ENCODE assay signal across 13 cellular contexts in the genomic region with DNA sequence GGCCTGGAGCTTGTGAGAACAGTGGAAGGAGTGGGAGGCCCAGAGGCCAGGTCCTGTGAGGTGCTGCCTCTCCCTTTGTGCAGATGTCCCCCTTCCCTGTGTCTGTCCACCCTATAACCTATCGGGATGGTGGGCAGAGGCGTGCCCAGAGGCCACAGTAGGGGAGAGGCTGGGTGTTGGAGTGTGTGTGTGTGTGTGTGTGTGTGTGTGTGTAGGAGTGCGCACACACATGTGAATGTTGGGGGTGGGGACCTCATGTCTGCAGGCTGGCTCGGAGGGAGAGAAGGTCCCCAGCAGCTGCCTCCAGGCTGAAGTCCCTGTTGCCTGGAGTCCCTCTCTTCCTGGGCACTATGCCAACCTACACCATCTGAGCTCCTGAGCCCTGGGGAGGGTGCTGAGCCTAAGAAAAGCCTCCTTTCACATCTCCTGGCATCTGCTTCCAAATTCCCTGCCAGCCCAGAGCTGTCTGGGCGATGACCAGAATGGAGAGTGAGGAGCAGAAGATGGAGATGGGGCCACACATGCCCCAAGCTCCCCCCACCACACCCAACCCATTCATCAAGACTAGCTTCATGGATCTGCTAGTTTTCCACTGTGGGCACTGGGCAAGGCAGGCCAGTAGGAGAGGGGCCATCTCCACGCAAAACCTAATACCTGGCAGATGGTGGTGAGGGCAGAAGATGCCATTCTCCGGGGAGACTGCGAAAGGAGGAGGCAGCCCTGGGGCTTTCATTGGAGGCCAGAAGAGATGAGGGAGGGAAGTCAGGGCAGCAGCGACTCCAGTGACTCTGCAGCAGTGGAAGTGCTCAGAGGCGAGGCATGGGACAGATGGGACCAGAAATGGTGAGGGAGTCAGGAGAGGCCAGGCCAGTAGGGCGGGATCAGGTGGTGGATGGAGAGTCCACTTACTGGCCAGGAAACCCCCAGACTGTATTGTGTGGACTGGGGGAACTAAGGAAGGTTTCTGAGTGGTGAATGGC. TPM values are rescaled to one million over a fixed set of nuclear protein-coding genes. Genes with fewer than 3 reads are reported as not detected.
A peak's percentile ranks its signal among the peaks of the same experiment; 100 is the strongest.
DNase-seq lines count a peak whose midpoint lies in the region; ATAC-seq and TF ChIP-seq lines count a peak whose summit lies in the region.
"Had no signal": no experiment of that assay in that cellular context is flagged by ENCODE, and none has a peak within 500 bp of the region (broad histone marks: within the 10 kb centered on the region; RNA-seq: fewer than 3 reads in every experiment).

No MANE protein-coding gene starts in this region.

- H3K4me1 ChIP-seq in gastrocnemius medialis: peaks cover 6 to 23% of the 10 kb centered on the region in 2 donors
- H3K4me1 ChIP-seq in spleen: peaks cover 0 to 12% (median 0%) of the 10 kb centered on the region in 6 donors

- H3K27me3 Mint-ChIP-seq in glutamatergic neuron (ENCODE audit: unreplicated experiment): peaks cover 11% of the 10 kb centered on the region
- no peaks in the 10 kb centered on the region for H3K27me3 Mint-ChIP-seq in activated CD4-positive, alpha-beta T cell treated with anti-CD3 and anti-CD28 coated beads for 36 hours
- H3K27me3 Mint-ChIP-seq: activated naive CD8-positive, alpha-beta T cell treated with anti-CD3 and anti-CD28 coated beads for 36 hours; stimulated activated naive CD8-positive, alpha-beta T cell treated with anti-CD3 and anti-CD28 coated beads, Interleukin-15, amount 100 ng/mL, for 72 hours had no signal

- CTCF ChIA-PET in activated CD4-positive, alpha-beta T cell treated with anti-CD3 and anti-CD28 coated beads for 36 hours (lab: Charles Lee): interaction anchor here (0.7 kb wide), 1 partner anchor 195 kb away, joined by 3 read pairs; no protein-coding TSS in a partner anchor

- peak overlapping the region; percentile 39 for H3K4me3 Mint-ChIP-seq in glutamatergic neuron (ENCODE audit: unreplicated experiment)
- no peak overlapping the region for H3K4me3 Mint-ChIP-seq in activated CD4-positive, alpha-beta T cell treated with anti-CD3 and anti-CD28 coated beads for 36 hours
- H3K4me3 Mint-ChIP-seq: activated naive CD8-positive, alpha-beta T cell treated with anti-CD3 and anti-CD28 coated beads for 36 hours; stimulated activated naive CD8-positive, alpha-beta T cell treated with anti-CD3 and anti-CD28 coated beads, Interleukin-15, amount 100 ng/mL, for 72 hours had no signal

- WGBS in spleen, 5 donors: 83 to 91% (median 87%) methylated on average over 7 to 11 of the region's 11 CpGs

- in situ Hi-C loops in gastrocnemius medialis (cut with MboI; ENCODE audit: low sequenced_read_pairs in 4 of 4): no loop called here

- TF ChIP-seq CTCF in glutamatergic neuron (IDR thresholded peaks at IDR 0.05; ENCODE audit: partially characterized antibody, unreplicated experiment): no peak
- no peak for TF ChIP-seq CTCF in gastrocnemius medialis (IDR thresholded peaks at IDR 0.05 in 4 of 5, conservative IDR thresholded peaks at IDR 0.05 in 1 of 5)
- no peak for TF ChIP-seq CTCF in spleen (IDR thresholded peaks at IDR 0.05 in 8 of 11, conservative IDR thresholded peaks at IDR 0.05 in 3 of 11)

- H3K27me3 ChIP-seq in gastrocnemius medialis (no peaks in the 10 kb centered on the region), spleen (replicated peaks in 1 of 7) (no peaks in the 10 kb centered on the region)

- intact Hi-C loops in gastrocnemius medialis (cut with DNase I; ENCODE audit: low total_unique reads) (no loop called here), spleen (cut with DNase I; ENCODE audit: low total_unique reads) (no loop called here), posterior vena cava (cut with DNase I) (loop anchor here in 1 of 2 donors (10.0 kb wide), 1 partner anchor 1452 kb away; no protein-coding TSS in a partner anchor)
- intact Hi-C loops in activated CD4-positive, alpha-beta T cell treated with anti-CD3 and anti-CD28 coated beads for 36 hours (cut with DNase I, micrococcal nuclease): no loop called here

- peaks cover 8% of the 10 kb centered on the region for H3K9me3 Mint-ChIP-seq in glutamatergic neuron (ENCODE audit: unreplicated experiment)
- H3K9me3 Mint-ChIP-seq in activated CD4-positive, alpha-beta T cell treated with anti-CD3 and anti-CD28 coated beads for 36 hours (ENCODE audit: low read depth): no peaks in the 10 kb centered on the region
- H3K9me3 Mint-ChIP-seq: activated naive CD8-positive, alpha-beta T cell treated with anti-CD3 and anti-CD28 coated beads for 36 hours; stimulated activated naive CD8-positive, alpha-beta T cell treated with anti-CD3 and anti-CD28 coated beads, Interleukin-15, amount 100 ng/mL, for 72 hours had no signal

- H3K36me3 ChIP-seq in gastrocnemius medialis (no peaks in the 10 kb centered on the region), spleen (no peaks in the 10 kb centered on the region)
- H3K36me3 ChIP-seq: lower lobe of right lung had no signal

- H3K4me3 ChIP-seq in gastrocnemius medialis (no peak overlapping the region), spleen (no peak overlapping the region)
- H3K4me3 ChIP-seq: lower lobe of right lung had no signal

- peaks cover 5% of the 10 kb centered on the region for H3K36me3 Mint-ChIP-seq in glutamatergic neuron (ENCODE audit: unreplicated experiment)
- no peaks in the 10 kb centered on the region for H3K36me3 Mint-ChIP-seq in activated CD4-positive, alpha-beta T cell treated with anti-CD3 and anti-CD28 coated beads for 36 hours (ENCODE audit: low read depth)
- H3K36me3 Mint-ChIP-seq: activated naive CD8-positive, alpha-beta T cell treated with anti-CD3 and anti-CD28 coated beads for 36 hours had no signal

- DNase-seq in M059J (ENCODE audit: low read depth) (peak; percentile 52), NCI-H510A (lab: John Stamatoyannopoulos, UW) (peak; percentile 75), glutamatergic neuron (no peak), gastrocnemius medialis (no peak), spleen (no peak), posterior vena cava (ENCODE audit: low spot score) (no peak)
- DNase-seq in activated CD4-positive, alpha-beta T cell treated with anti-CD3 and anti-CD28 coated beads for 36 hours: no peak
- DNase-seq: activated CD4-positive, alpha-beta T cell treated with anti-CD3 and anti-CD28 coated beads for 4 hours; activated naive CD8-positive, alpha-beta T cell treated with anti-CD3 and anti-CD28 coated beads for 36 hours; lower lobe of right lung; stimulated activated naive CD8-positive, alpha-beta T cell treated with anti-CD3 and anti-CD28 coated beads, Interleukin-15, amount 100 ng/mL, for 72 hours had no signal

- H3K9me3 ChIP-seq in gastrocnemius medialis (no peaks in the 10 kb centered on the region), spleen (no peaks in the 10 kb centered on the region)
- H3K9me3 ChIP-seq: lower lobe of right lung had no signal

- POLR2A ChIA-PET in activated CD4-positive, alpha-beta T cell treated with anti-CD3 and anti-CD28 coated beads for 36 hours (lab: Charles Lee): no interaction called here

- ATAC-seq in gastrocnemius medialis (peak; percentile 40 to 46), GM19395 (IDR thresholded peaks at IDR 0.05; ENCODE audit: unreplicated experiment) (no peak)
- no peak for ATAC-seq in activated CD4-positive, alpha-beta T cell treated with anti-CD3 and anti-CD28 coated beads for 36 hours
- ATAC-seq: stimulated activated naive CD8-positive, alpha-beta T cell treated with anti-CD3 and anti-CD28 coated beads, Interleukin-15, amount 100 ng/mL, for 72 hours had no signal

- H3K27ac ChIP-seq in gastrocnemius medialis (no peak overlapping the region), spleen (no peak overlapping the region)
- H3K27ac ChIP-seq: epithelial cell of prostate, lower lobe of right lung had no signal

- no peak for TF ChIP-seq POLR2A in gastrocnemius medialis (IDR thresholded peaks at IDR 0.05)
- TF ChIP-seq POLR2A in spleen (IDR thresholded peaks at IDR 0.05): no peak

- peaks cover 33% of the 10 kb centered on the region for H3K4me1 Mint-ChIP-seq in glutamatergic neuron (ENCODE audit: low read depth, unreplicated experiment)
- no peaks in the 10 kb centered on the region for H3K4me1 Mint-ChIP-seq in activated CD4-positive, alpha-beta T cell treated with anti-CD3 and anti-CD28 coated beads for 36 hours
- H3K4me1 Mint-ChIP-seq: activated naive CD8-positive, alpha-beta T cell treated with anti-CD3 and anti-CD28 coated beads for 36 hours; stimulated activated naive CD8-positive, alpha-beta T cell treated with anti-CD3 and anti-CD28 coated beads, Interleukin-15, amount 100 ng/mL, for 72 hours had no signal

- peak overlapping the region; percentile 34 for H3K27ac Mint-ChIP-seq in glutamatergic neuron (ENCODE audit: unreplicated experiment)
- H3K27ac Mint-ChIP-seq in activated CD4-positive, alpha-beta T cell treated with anti-CD3 and anti-CD28 coated beads for 36 hours: no peak overlapping the region
- H3K27ac Mint-ChIP-seq: activated naive CD8-positive, alpha-beta T cell treated with anti-CD3 and anti-CD28 coated beads for 36 hours had no signal

RNA-seq across cellular contexts. Expression of gene KCNK3, which starts 20.3 kb away (rescaled TPM):
- 2.4 and 2.8 TPM in 2 replicates for total RNA-seq in M059J (2014; rRNA removed; shearing (Covaris generic))
- total RNA-seq in glutamatergic neuron (ENCODE audit: unreplicated experiment) (21.7 TPM), gastrocnemius medialis (10 to 100 TPM in 1 of 4 donors, 1 to 10 TPM in 1, under 1 TPM in 2; 0.80 to 11.6 (median 1.2) TPM), spleen (1 to 10 TPM; 1.1 to 6.0 (median 2.9) TPM), posterior vena cava (10 to 100 TPM; 13.1 to 24.4 TPM)
- polyA plus RNA-seq in spleen: 1 to 10 TPM in 1 of 3 donors, under 1 TPM in 2; 0.61 to 1.2 (median 0.83) TPM
- total RNA-seq in activated CD4-positive, alpha-beta T cell treated with anti-CD3 and anti-CD28 coated beads for 36 hours: not detected
- total RNA-seq: activated naive CD8-positive, alpha-beta T cell treated with anti-CD3 and anti-CD28 coated beads for 36 hours had no signal

RNA-seq across cellular contexts. Expression of gene SLC35F6, which starts 51.3 kb away (rescaled TPM):
- total RNA-seq in M059J (2014; rRNA removed; shearing (Covaris generic)): 35.3 and 35.6 TPM in 2 replicates
- 28.8 TPM for total RNA-seq in glutamatergic neuron (ENCODE audit: unreplicated experiment)
- total RNA-seq in gastrocnemius medialis: 10 to 100 TPM; 37.8 to 54.5 (median 45.9) TPM
- 10 to 100 TPM; 28.3 to 50.2 (median 40.0) TPM for total RNA-seq in spleen
- polyA plus RNA-seq in spleen: 10 to 100 TPM in 1 of 3 donors, 1 to 10 TPM in 2; 5.3 to 10.9 (median 7.0) TPM
- 10 to 100 TPM; 38.8 to 39.4 TPM for total RNA-seq in posterior vena cava
- 1 to 10 TPM; 5.0 to 5.6 TPM for total RNA-seq in activated CD4-positive, alpha-beta T cell treated with anti-CD3 and anti-CD28 coated beads for 36 hours

Comparison
In these comparisons a context has a peak if more than half of its experiments do, and no peak if none do; other contexts are left out.
1. DNase-seq: peak in M059J (single experiment) and NCI-H510A (single experiment); none in glutamatergic neuron (single experiment), gastrocnemius medialis (0 of 2), spleen (single experiment), posterior vena cava (single experiment) and activated CD4-positive, alpha-beta T cell treated with anti-CD3 and anti-CD28 coated beads for 36 hours (single experiment).
2. ATAC-seq: peak in gastrocnemius medialis (2 of 2); none in activated CD4-positive, alpha-beta T cell treated with anti-CD3 and anti-CD28 coated beads for 36 hours (single experiment) and GM19395 (single experiment).